20 cellular contexts compared by ENCODE assay signal in the genomic region with DNA sequence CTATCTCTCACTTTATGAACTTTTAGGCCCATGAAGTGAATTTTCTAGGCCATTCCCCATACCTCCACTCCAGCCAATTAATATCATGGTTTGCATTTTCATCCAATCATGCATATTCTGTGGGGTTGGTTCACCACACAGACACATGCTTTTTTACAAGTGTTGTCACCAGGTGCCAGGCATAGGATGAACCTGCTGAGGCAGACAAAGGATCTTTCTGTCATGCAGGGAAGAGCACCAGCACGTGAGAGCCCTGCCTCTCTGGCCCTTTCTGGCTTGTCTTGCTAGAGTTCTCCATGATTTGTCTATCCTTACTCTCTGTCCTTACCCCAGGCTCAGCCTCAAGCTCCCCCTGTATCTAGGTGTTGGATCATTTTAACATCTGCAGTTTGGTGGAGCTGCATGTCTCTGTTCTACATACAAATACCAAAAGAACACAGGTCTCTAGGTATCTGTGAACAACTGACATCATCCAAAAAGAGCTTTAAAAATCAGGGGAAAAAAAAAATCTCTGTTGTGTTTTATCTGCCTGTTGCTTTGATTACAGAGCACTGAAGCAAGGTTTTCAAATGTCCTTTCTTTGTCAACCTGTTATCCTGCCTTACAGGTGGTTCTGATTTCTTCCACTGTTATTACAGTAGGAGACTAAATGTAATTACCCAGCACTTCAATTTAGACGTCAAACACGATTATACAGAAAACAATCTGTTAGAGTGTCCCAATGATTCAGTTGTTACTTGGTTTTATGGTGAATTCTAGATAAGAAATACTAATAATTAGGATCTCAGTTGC. TPM values are rescaled to one million over a fixed set of nuclear protein-coding genes. Genes with fewer than 3 reads are reported as not detected.
DNase-seq lines count a peak whose midpoint lies in the region; ATAC-seq, FAIRE-seq and TF ChIP-seq lines count a peak whose summit lies in the region.
"Had no signal": no experiment of that assay in that cellular context is flagged by ENCODE, and none has a peak within 500 bp of the region (broad histone marks: within the 10 kb centered on the region; RNA-seq: fewer than 3 reads in every experiment).

No MANE protein-coding gene starts in this region.

- no peaks in the 10 kb centered on the region for H3K36me3 ChIP-seq in neuronal stem cell (replicated peaks in 1 of 2; ENCODE audit: control insufficient read depth in 2 of 2, insufficient read depth in 2 of 2, low read length in 2 of 2)
- H3K36me3 ChIP-seq in psoas muscle (ENCODE audit: insufficient read depth in 1 of 2, low read depth in 1 of 2) = no peaks in the 10 kb centered on the region

- no peak overlapping the region for H3K4me3 ChIP-seq in neuronal stem cell (ENCODE audit: low read length in 2 of 2)
- H3K4me3 ChIP-seq in psoas muscle = no peak overlapping the region
- H3K4me3 ChIP-seq: A549 had no signal

- H4K91ac ChIP-seq in neuronal stem cell (ENCODE audit: low read depth, low read length, poor library complexity) = no peak overlapping the region

- peak overlapping the region; percentile 5 for H3K27ac Mint-ChIP-seq in T-helper 1 cell treated with Interleukin-12 subunit alpha and Interleukin-12 subunit beta and Interleukin-4 antibody, amounts not matched to agents 30 μg/mL and 1 μg/mL, for 36 hours
- H3K27ac Mint-ChIP-seq: IgD-negative memory B cell, T-cell had no signal

- no CpG with 5 or more reads among the region's 3 CpGs for WGBS in neuronal stem cell (ENCODE audit: extremely low coverage in 2 of 2, insufficient read length in 2 of 2, insufficient replicate concordance in 1 of 2), 2 donors
- 79 to 86% (median 83%) methylated on average over 3 of the region's 3 CpGs for WGBS in psoas muscle, 3 donors

- no peak for DNase-seq in T-helper 1 cell
- DNase-seq in NCI-H1417 (lab: John Stamatoyannopoulos, UW) = peak in 2 of 3 experiments; percentile 64 to 80
- DNase-seq in SK-MEL-5 (ENCODE audit: low read depth, low spot score) = peak; percentile 63
- DNase-seq in neuronal stem cell (ENCODE audit: low spot score) = no peak
- no peak for DNase-seq in psoas muscle
- no peak for DNase-seq in GM19239 (ENCODE audit: insufficient read length, low spot score)
- DNase-seq: Caco-2; HCEC 1CT; NCI-H1694 treated with DMSO at 0.1 percent for 48 hours; NCI-H2171 treated with DMSO at 0.1 percent for 48 hours; NCI-H510A treated with DMSO at 0.1 percent for 48 hours; NK-92 treated with Interleukin-12 subunit alpha and Interleukin-12 subunit beta, amount 100 ng/mL, for 24 hours; OCI-M1; RPMI8226; T-cell had no signal

- no peak for ATAC-seq in psoas muscle
- no peak for ATAC-seq in GM18502 (IDR thresholded peaks at IDR 0.05; ENCODE audit: poor library complexity, unreplicated experiment)
- ATAC-seq: A549, T-cell had no signal

- no peak for TF ChIP-seq CTCF in psoas muscle (IDR thresholded peaks at IDR 0.05)

- no peaks in the 10 kb centered on the region for H3K27me3 Mint-ChIP-seq in T-helper 1 cell treated with Interleukin-12 subunit alpha and Interleukin-12 subunit beta and Interleukin-4 antibody, amounts not matched to agents 30 μg/mL and 1 μg/mL, for 36 hours (ENCODE audit: low read depth)

- H3K79me1 ChIP-seq in neuronal stem cell (ENCODE audit: low read depth, low read length) = no peaks in the 10 kb centered on the region

- H3K23ac ChIP-seq in neuronal stem cell (ENCODE audit: low read depth, low read length, poor library complexity) = no peak overlapping the region

- H3K4me1 Mint-ChIP-seq in T-helper 1 cell treated with Interleukin-12 subunit alpha and Interleukin-12 subunit beta and Interleukin-4 antibody, amounts not matched to agents 30 μg/mL and 1 μg/mL, for 36 hours (ENCODE audit: low read depth) = peaks cover 44% of the 10 kb centered on the region
- H3K4me1 Mint-ChIP-seq: CD14-positive monocyte, IgD-negative memory B cell, T-cell had no signal

- H3K9ac ChIP-seq in neuronal stem cell (ENCODE audit: low read depth, low read length, poor library complexity) = no peak overlapping the region

- peaks cover 0 to 21% (median 0%) of the 10 kb centered on the region in 3 experiments for H3K27me3 ChIP-seq in neuronal stem cell (ENCODE audit: control insufficient read depth in 3 of 3, insufficient read depth in 3 of 3, low read depth in 1 of 3, low read length in 3 of 3)
- no peaks in the 10 kb centered on the region for H3K27me3 ChIP-seq in psoas muscle (ENCODE audit: insufficient read depth in 3 of 3, low read length in 2 of 3)

- H3K14ac ChIP-seq in neuronal stem cell (ENCODE audit: low read length) = no peak overlapping the region

- H3K27ac ChIP-seq in neuronal stem cell (replicated peaks; ENCODE audit: low read length) = no peak overlapping the region
- H3K27ac ChIP-seq in psoas muscle = no peak overlapping the region
- H3K27ac ChIP-seq: A549 had no signal

- peaks cover 0 to 3% of the 10 kb centered on the region in 2 donors for H3K4me1 ChIP-seq in neuronal stem cell (ENCODE audit: control insufficient read depth in 2 of 2, insufficient read depth in 1 of 2, low read depth in 1 of 2, low read length in 2 of 2)
- H3K4me1 ChIP-seq in psoas muscle = no peaks in the 10 kb centered on the region
- H3K4me1 ChIP-seq: A549, Caco-2 had no signal

- H2BK12ac ChIP-seq in neuronal stem cell (ENCODE audit: low read length) = no peak overlapping the region

- FAIRE-seq in GM19239 (lab: Jason Lieb, UNC) = no peak
- FAIRE-seq: A549 had no signal

- no peaks in the 10 kb centered on the region for H3K9me3 Mint-ChIP-seq in T-helper 1 cell treated with Interleukin-12 subunit alpha and Interleukin-12 subunit beta and Interleukin-4 antibody, amounts not matched to agents 30 μg/mL and 1 μg/mL, for 36 hours
- H3K9me3 Mint-ChIP-seq: CD14-positive monocyte, T-cell had no signal

- no peak overlapping the region for H2AK5ac ChIP-seq in neuronal stem cell (ENCODE audit: low read depth, low read length)

- no peak overlapping the region for H2BK120ac ChIP-seq in neuronal stem cell (ENCODE audit: low read depth, low read length)

- H3K9me3 ChIP-seq in neuronal stem cell (replicated peaks in 1 of 2; ENCODE audit: control insufficient read depth in 2 of 2, insufficient read depth in 1 of 2, low read depth in 1 of 2, low read length in 2 of 2) (no peaks in the 10 kb centered on the region), psoas muscle (no peaks in the 10 kb centered on the region)
- H3K9me3 ChIP-seq: A549, Caco-2 had no signal

- H2AFZ ChIP-seq in neuronal stem cell (ENCODE audit: low read length) = no peak overlapping the region

- H3K4ac ChIP-seq in neuronal stem cell (ENCODE audit: low read length) = no peak overlapping the region

- intact Hi-C loops in psoas muscle (cut with DNase I) = no loop called here

- H3K36me3 Mint-ChIP-seq in T-helper 1 cell treated with Interleukin-12 subunit alpha and Interleukin-12 subunit beta and Interleukin-4 antibody, amounts not matched to agents 30 μg/mL and 1 μg/mL, for 36 hours (ENCODE audit: low read depth) = peaks cover 47% of the 10 kb centered on the region
- H3K36me3 Mint-ChIP-seq: CD14-positive monocyte, IgD-negative memory B cell, T-cell had no signal

- in situ Hi-C loops in SK-MEL-5 (cut with HindIII; ENCODE audit: low pct_unique_long_range_greater_than_20kb, low sequenced_read_pairs) = no loop called here

- H2BK15ac ChIP-seq in neuronal stem cell (ENCODE audit: low read length) = no peak overlapping the region

- H3K18ac ChIP-seq in neuronal stem cell (ENCODE audit: low read length) = peak overlapping the region; percentile 57

- H2BK5ac ChIP-seq in neuronal stem cell (ENCODE audit: low read length) = no peak overlapping the region

- no peak overlapping the region for H3K4me3 Mint-ChIP-seq in T-helper 1 cell treated with Interleukin-12 subunit alpha and Interleukin-12 subunit beta and Interleukin-4 antibody, amounts not matched to agents 30 μg/mL and 1 μg/mL, for 36 hours
- H3K4me3 Mint-ChIP-seq: CD14-positive monocyte, IgD-negative memory B cell, T-cell had no signal

- H4K8ac ChIP-seq in neuronal stem cell (ENCODE audit: low read depth, low read length) = no peak overlapping the region

- H3K4me2 ChIP-seq in neuronal stem cell (ENCODE audit: insufficient read depth, low read length, poor library complexity, severe bottlenecking) = no peak overlapping the region
- H3K4me2 ChIP-seq: A549 had no signal

RNA-seq across cellular contexts. Expression of a gene that starts 58.4 kb away (rescaled TPM):
- 709 and 721 TPM in 2 replicates for total RNA-seq in SK-MEL-5 (2014; rRNA removed; shearing (Covaris generic))
- polyA plus RNA-seq in SK-MEL-5 (2015; cell fraction: cytosol; rRNA removed) = 442 and 538 TPM in 2 replicates
- 451 and 541 TPM in 2 replicates for polyA plus RNA-seq in SK-MEL-5 (2015; cell fraction: nucleus; rRNA removed)
- 13.1 TPM for polyA plus RNA-seq in neuronal stem cell (2013, experiment 1 of 2)
- 12.8 TPM for polyA plus RNA-seq in neuronal stem cell (2013, experiment 2 of 2)
- 10 to 100 TPM in 2 of 4 donors, 1 to 10 TPM in 1, under 1 TPM in 1; 0.67 to 24.0 (median 14.2) TPM for total RNA-seq in psoas muscle
- polyA plus RNA-seq in psoas muscle = 1 to 10 TPM in 1 of 3 donors, under 1 TPM in 2; 0.68 to 6.8 (median 0.74) TPM
- polyA plus RNA-seq: IgD-negative memory B cell had no signal

Comparison
In these comparisons a context has a peak if more than half of its experiments do, and no peak if none do; other contexts are left out.
1. DNase-seq: peak in NCI-H1417 (2 of 3) and SK-MEL-5 (single experiment); none in T-helper 1 cell (0 of 5), neuronal stem cell (single experiment), psoas muscle (0 of 2) and GM19239 (single experiment).
2. RNA of a gene that starts 58.4 kb away (total RNA-seq): 709 to 721 TPM in SK-MEL-5; 0.67 to 24.0 TPM in psoas muscle; every median in the first group is over 10 times any median in the second.